Comparison of ENCODE assay signal across 1 cellular context in the genomic region with DNA sequence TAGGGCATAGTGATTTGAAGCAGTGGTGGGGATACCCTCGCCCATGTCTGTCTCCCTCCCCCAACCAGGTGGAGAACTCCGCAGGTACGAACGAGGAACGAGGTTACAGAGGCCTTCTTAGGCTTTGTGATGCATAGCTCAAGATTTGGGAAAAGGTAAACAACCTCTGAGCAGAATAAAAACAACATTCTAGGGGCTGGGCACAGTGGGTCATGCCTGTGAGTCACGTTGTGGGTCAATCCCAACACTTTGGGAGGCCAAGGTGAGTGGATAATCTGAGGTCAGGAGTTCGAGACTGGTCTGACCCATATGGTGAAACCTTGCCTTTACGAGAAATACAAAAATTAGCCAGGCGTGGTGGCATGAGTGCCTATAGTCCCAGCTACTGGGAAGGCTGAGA.
TF ChIP-seq lines count a peak whose summit lies in the region.

No MANE protein-coding gene starts in this region.

TF ChIP-seq in K562, 482 proteins besides CTCF, POLR2A, EP300 and RAD21:
- TF ChIP-seq, protein P1, sequence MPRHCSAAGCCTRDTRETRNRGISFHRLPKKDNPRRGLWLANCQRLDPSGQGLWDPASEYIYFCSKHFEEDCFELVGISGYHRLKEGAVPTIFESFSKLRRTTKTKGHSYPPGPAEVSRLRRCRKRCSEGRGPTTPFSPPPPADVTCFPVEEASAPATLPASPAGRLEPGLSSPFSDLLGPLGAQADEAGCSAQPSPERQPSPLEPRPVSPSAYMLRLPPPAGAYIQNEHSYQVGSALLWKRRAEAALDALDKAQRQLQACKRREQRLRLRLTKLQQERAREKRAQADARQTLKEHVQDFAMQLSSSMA (CRISPR knock-in tag; IDR thresholded peaks at IDR 0.05): no peak
- TF ChIP-seq MTA2 (IDR thresholded peaks at IDR 0.05; ENCODE audit: low read depth) (no peak), ELF1 (tag; IDR thresholded peaks at IDR 0.05) (no peak), ZNF143 (CRISPR knock-in tag; IDR thresholded peaks at IDR 0.05) (no peak), ZNF165 (CRISPR knock-in tag; IDR thresholded peaks at IDR 0.05; ENCODE audit: borderline replicate concordance) (no peak)
- TF ChIP-seq, protein P2, sequence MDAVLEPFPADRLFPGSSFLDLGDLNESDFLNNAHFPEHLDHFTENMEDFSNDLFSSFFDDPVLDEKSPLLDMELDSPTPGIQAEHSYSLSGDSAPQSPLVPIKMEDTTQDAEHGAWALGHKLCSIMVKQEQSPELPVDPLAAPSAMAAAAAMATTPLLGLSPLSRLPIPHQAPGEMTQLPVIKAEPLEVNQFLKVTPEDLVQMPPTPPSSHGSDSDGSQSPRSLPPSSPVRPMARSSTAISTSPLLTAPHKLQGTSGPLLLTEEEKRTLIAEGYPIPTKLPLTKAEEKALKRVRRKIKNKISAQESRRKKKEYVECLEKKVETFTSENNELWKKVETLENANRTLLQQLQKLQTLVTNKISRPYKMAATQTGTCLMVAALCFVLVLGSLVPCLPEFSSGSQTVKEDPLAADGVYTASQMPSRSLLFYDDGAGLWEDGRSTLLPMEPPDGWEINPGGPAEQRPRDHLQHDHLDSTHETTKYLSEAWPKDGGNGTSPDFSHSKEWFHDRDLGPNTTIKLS (IDR thresholded peaks at IDR 0.05; ENCODE audit: borderline replicate concordance, low read depth): no peak
- TF ChIP-seq, protein P3, sequence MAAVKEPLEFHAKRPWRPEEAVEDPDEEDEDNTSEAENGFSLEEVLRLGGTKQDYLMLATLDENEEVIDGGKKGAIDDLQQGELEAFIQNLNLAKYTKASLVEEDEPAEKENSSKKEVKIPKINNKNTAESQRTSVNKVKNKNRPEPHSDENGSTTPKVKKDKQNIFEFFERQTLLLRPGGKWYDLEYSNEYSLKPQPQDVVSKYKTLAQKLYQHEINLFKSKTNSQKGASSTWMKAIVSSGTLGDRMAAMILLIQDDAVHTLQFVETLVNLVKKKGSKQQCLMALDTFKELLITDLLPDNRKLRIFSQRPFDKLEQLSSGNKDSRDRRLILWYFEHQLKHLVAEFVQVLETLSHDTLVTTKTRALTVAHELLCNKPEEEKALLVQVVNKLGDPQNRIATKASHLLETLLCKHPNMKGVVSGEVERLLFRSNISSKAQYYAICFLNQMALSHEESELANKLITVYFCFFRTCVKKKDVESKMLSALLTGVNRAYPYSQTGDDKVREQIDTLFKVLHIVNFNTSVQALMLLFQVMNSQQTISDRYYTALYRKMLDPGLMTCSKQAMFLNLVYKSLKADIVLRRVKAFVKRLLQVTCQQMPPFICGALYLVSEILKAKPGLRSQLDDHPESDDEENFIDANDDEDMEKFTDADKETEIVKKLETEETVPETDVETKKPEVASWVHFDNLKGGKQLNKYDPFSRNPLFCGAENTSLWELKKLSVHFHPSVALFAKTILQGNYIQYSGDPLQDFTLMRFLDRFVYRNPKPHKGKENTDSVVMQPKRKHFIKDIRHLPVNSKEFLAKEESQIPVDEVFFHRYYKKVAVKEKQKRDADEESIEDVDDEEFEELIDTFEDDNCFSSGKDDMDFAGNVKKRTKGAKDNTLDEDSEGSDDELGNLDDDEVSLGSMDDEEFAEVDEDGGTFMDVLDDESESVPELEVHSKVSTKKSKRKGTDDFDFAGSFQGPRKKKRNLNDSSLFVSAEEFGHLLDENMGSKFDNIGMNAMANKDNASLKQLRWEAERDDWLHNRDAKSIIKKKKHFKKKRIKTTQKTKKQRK (IDR thresholded peaks at IDR 0.05; ENCODE audit: borderline replicate concordance, low read depth, low read length): no peak
